In genomic region chr4:709348-709747, GRCh38 we compare ENCODE assay signal across 22 cellular contexts. TPM values are rescaled to one million over a fixed set of nuclear protein-coding genes. Genes with fewer than 3 reads are reported as not detected.
DNase-seq lines count a peak whose midpoint lies in the region; ATAC-seq and TF ChIP-seq lines count a peak whose summit lies in the region.
"Had no signal": no experiment of that assay in that cellular context is flagged by ENCODE, and none has a peak within 500 bp of the region (broad histone marks: within the 10 kb centered on the region; RNA-seq: fewer than 3 reads in every experiment).

No MANE protein-coding gene starts in this region.

- peaks cover 79% of the 10 kb centered on the region for H4K20me1 ChIP-seq in BLaER1
- H4K20me1 ChIP-seq in DND-41 (ENCODE audit: insufficient read depth, low read length) = peaks cover 60% of the 10 kb centered on the region

- H3K27me3 Mint-ChIP-seq in brain (no peaks in the 10 kb centered on the region), nephron progenitor cell (ENCODE audit: low read depth, poor library complexity) (no peaks in the 10 kb centered on the region)
- H3K27me3 Mint-ChIP-seq: activated CD4-positive, alpha-beta T cell treated with anti-CD3 and anti-CD28 coated beads, Interleukin-2, amount 10 ng/mL, durations not matched to agents 7 days and 5 days; activated naive CD4-positive, alpha-beta T cell treated with anti-CD3 and anti-CD28 coated beads, Interleukin-2, amount 10 ng/mL, durations not matched to agents 7 days and 5 days had no signal

- DNase-seq in DND-41 (no peak), nephron progenitor cell (no peak), NCI-H1436 (lab: John Stamatoyannopoulos, UW) (no peak), RKO (ENCODE audit: low spot score) (no peak)
- DNase-seq in stimulated activated CD4-positive, alpha-beta T cell treated with anti-CD3 and anti-CD28 coated beads, Interleukin-2, amount 100 ng/mL, for 24 hours = no peak
- DNase-seq: activated CD4-positive, alpha-beta T cell treated with anti-CD3 and anti-CD28 coated beads, Interleukin-2, amount 10 ng/mL, durations not matched to agents 7 days and 5 days; activated naive CD4-positive, alpha-beta T cell treated with anti-CD3 and anti-CD28 coated beads, Interleukin-2, amount 10 ng/mL, durations not matched to agents 7 days and 5 days; dermis blood vessel endothelial cell; left ventricle myocardium inferior; midbrain; NCI-H1092; NCI-H1930; NCI-H226; occipital lobe; SK-N-SH; stomach had no signal

- H3K4me1 Mint-ChIP-seq in brain = peaks cover 38% of the 10 kb centered on the region
- H3K4me1 Mint-ChIP-seq in nephron progenitor cell = peaks cover 25% of the 10 kb centered on the region

- H3K4me2 ChIP-seq in BLaER1 = peak overlapping the region; percentile 91; the same call in 1 of the 2 replicates
- H3K4me2 ChIP-seq in DND-41 (ENCODE audit: insufficient read depth, low read length) = peak overlapping the region; percentile 63; the same call in 1 of the 2 replicates

- peaks cover 0 to 21% (median 5%) of the 10 kb centered on the region in 5 experiments for H3K9me3 Mint-ChIP-seq in brain
- H3K9me3 Mint-ChIP-seq in nephron progenitor cell = peaks cover 23% of the 10 kb centered on the region
- H3K9me3 Mint-ChIP-seq: activated CD4-positive, alpha-beta T cell treated with anti-CD3 and anti-CD28 coated beads, Interleukin-2, amount 10 ng/mL, durations not matched to agents 7 days and 5 days; activated naive CD4-positive, alpha-beta T cell treated with anti-CD3 and anti-CD28 coated beads, Interleukin-2, amount 10 ng/mL, durations not matched to agents 7 days and 5 days had no signal

- H3K36me3 Mint-ChIP-seq in brain (peaks cover 34% of the 10 kb centered on the region), nephron progenitor cell (ENCODE audit: low read depth) (peaks cover 40% of the 10 kb centered on the region)

- no peak overlapping the region for H3K4me3 ChIP-seq in BLaER1
- H3K4me3 ChIP-seq in DND-41 (ENCODE audit: low read depth in 1 of 2, low read length in 2 of 2) = no peak overlapping the region
- H3K4me3 ChIP-seq: tibial nerve had no signal

- no peak overlapping the region for H3K9ac ChIP-seq in BLaER1
- no peak overlapping the region for H3K9ac ChIP-seq in DND-41 (ENCODE audit: low read depth, low read length)
- H3K9ac ChIP-seq: SK-N-SH had no signal

- no peak overlapping the region for H2AFZ ChIP-seq in DND-41 (ENCODE audit: low read depth, low read length)

- peak overlapping the region; percentile 64 to 76 (median 75) for H3K4me3 Mint-ChIP-seq in brain
- peak overlapping the region; percentile 52 for H3K4me3 Mint-ChIP-seq in nephron progenitor cell
- H3K4me3 Mint-ChIP-seq: activated CD4-positive, alpha-beta T cell treated with anti-CD3 and anti-CD28 coated beads, Interleukin-2, amount 10 ng/mL, durations not matched to agents 7 days and 5 days; activated naive CD4-positive, alpha-beta T cell treated with anti-CD3 and anti-CD28 coated beads, Interleukin-2, amount 10 ng/mL, durations not matched to agents 7 days and 5 days had no signal

- H3K36me3 ChIP-seq in BLaER1 = peaks cover 51% of the 10 kb centered on the region
- H3K36me3 ChIP-seq in DND-41 (ENCODE audit: insufficient read depth, low read length) = peaks cover 41% of the 10 kb centered on the region
- H3K36me3 ChIP-seq: left ventricle myocardium inferior had no signal

- ATAC-seq in DND-41 (ENCODE audit: insufficient read depth, low read depth) (no peak), GM19452 (IDR thresholded peaks at IDR 0.05; ENCODE audit: unreplicated experiment) (no peak)
- ATAC-seq: gastroesophageal sphincter had no signal

- H3K27me3 ChIP-seq in BLaER1 = no peaks in the 10 kb centered on the region
- no peaks in the 10 kb centered on the region for H3K27me3 ChIP-seq in DND-41 (ENCODE audit: insufficient read depth, low read length, poor library complexity)
- H3K27me3 ChIP-seq: gastroesophageal sphincter, stomach, tibial nerve had no signal

- H3K27ac Mint-ChIP-seq in brain = peak overlapping the region in 3 of 5 experiments; percentile 23 to 81 (median 60)
- peak overlapping the region; percentile 58 for H3K27ac Mint-ChIP-seq in nephron progenitor cell
- H3K27ac Mint-ChIP-seq: activated naive CD4-positive, alpha-beta T cell treated with anti-CD3 and anti-CD28 coated beads, Interleukin-2, amount 10 ng/mL, durations not matched to agents 7 days and 5 days had no signal

- peaks cover 82% of the 10 kb centered on the region for H3K79me2 ChIP-seq in DND-41 (ENCODE audit: insufficient read depth, low read length)

- H3K27ac ChIP-seq in BLaER1 (no peak overlapping the region), DND-41 (ENCODE audit: low read length) (no peak overlapping the region)
- H3K27ac ChIP-seq: gastroesophageal sphincter, left ventricle myocardium inferior, tibial nerve, VCaP had no signal

- H3K4me1 ChIP-seq in BLaER1 (peaks cover 44% of the 10 kb centered on the region), DND-41 (ENCODE audit: insufficient read depth, low read length) (peaks cover 43% of the 10 kb centered on the region)

- no peak for TF ChIP-seq CTCF in DND-41 (IDR thresholded peaks at IDR 0.05; ENCODE audit: borderline replicate concordance, extremely low read depth, low read length, poor library complexity, severe bottlenecking)
- no peak for TF ChIP-seq CTCF in brain (conservative IDR thresholded peaks at IDR 0.05)
- TF ChIP-seq CTCF in nephron progenitor cell (IDR thresholded peaks at IDR 0.05) = no peak

- H3K9me3 ChIP-seq in BLaER1 (peaks cover 12% of the 10 kb centered on the region), DND-41 (ENCODE audit: insufficient read depth, low read length, severe bottlenecking) (no peaks in the 10 kb centered on the region)
- H3K9me3 ChIP-seq: gastroesophageal sphincter, left ventricle myocardium inferior, SK-N-SH, stomach, tibial nerve had no signal

RNA-seq across cellular contexts. Expression of gene PCGF3, which starts 3.7 kb away (rescaled TPM):
- 27.6 TPM for polyA plus RNA-seq in brain (ENCODE audit: insufficient read depth, low read depth, low replicate concordance)

RNA-seq across cellular contexts. Expression of gene SLC49A3, which starts 20.4 kb away (rescaled TPM):
- 1.0 TPM for polyA plus RNA-seq in brain (ENCODE audit: insufficient read depth, low read depth, low replicate concordance)

RNA-seq across cellular contexts. Expression of gene MYL5, which starts 35.0 kb away (rescaled TPM):
- polyA plus RNA-seq in brain (ENCODE audit: insufficient read depth, low read depth, low replicate concordance) = 11.6 TPM

RNA-seq across cellular contexts. Expression of gene ATP5ME, which starts 35.3 kb away (rescaled TPM):
- polyA plus RNA-seq in brain (ENCODE audit: insufficient read depth, low read depth, low replicate concordance) = 717 TPM
